ENCODE assay signal across 1 cellular context in the genomic region with DNA sequence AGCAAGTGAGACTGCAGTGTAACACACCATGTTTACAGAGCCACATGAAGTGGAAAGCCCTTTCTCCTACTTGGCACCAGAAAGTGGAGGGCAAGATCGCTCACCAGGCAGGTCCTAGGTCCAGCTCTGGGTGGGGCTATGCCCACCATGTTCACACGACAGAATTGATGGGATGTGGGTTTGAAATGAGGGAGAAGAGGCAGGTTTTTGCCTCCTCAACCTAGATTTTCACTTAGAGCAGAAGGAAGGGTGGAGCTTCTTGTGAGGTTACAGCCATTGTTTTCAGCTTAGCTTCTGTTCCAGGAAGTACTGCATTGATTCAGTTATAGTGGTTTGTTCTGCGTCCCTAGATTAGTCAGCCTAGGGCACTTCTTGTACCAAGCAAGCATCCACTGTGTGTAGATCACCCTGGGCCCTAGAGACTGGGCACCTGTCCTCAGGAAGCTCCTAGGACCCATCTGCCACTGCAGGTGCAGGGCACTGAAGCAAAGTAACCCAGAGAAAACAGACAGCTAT.
TF ChIP-seq lines count a peak whose summit lies in the region.

No MANE protein-coding gene starts in this region.

TF ChIP-seq in GM12878, 131 proteins besides CTCF, POLR2A, EP300 and RAD21 (continued from another document):
- TF ChIP-seq SMAD1 (IDR thresholded peaks at IDR 0.05; ENCODE audit: low read depth, partially characterized antibody) (no peak), BMI1 (IDR thresholded peaks at IDR 0.05; ENCODE audit: borderline replicate concordance) (no peak), RCOR1 (conservative IDR thresholded peaks at IDR 0.05; ENCODE audit: low read depth, low read length) (peak; percentile 61; the same call in 1 of the 2 replicates), DPF2 (IDR thresholded peaks at IDR 0.05) (0 out of 2 replicates have a peak, but pooled peaks have one; percentile 32), ZNF217 (IDR thresholded peaks at IDR 0.05) (no peak), SIN3A (IDR thresholded peaks at IDR 0.05; ENCODE audit: low read depth, low read length) (0 out of 2 replicates have a peak, but pooled peaks have one; percentile 44), ZZZ3 (IDR thresholded peaks at IDR 0.05; ENCODE audit: control insufficient read depth, insufficient read length, low read depth) (no peak), RFX5 (IDR thresholded peaks at IDR 0.05; ENCODE audit: low read depth, low read length) (no peak), GATAD2B (conservative IDR thresholded peaks at IDR 0.05; ENCODE audit: low read depth) (no peak; the same call in 1 of the 2 replicates), BHLHE40 (IDR thresholded peaks at IDR 0.05; ENCODE audit: borderline replicate concordance in 1 of 2, low read depth in 2 of 2, low read length in 1 of 2) (peak in 1 of 2 experiments; percentile 7; a peak in 1 of 4 replicates), TCF12 (IDR thresholded peaks at IDR 0.05; ENCODE audit: low read depth, low read length) (peak; percentile 49; the same call in 1 of the 2 replicates), NR2C1 (IDR thresholded peaks at IDR 0.05) (no peak), NR2C2 (IDR thresholded peaks at IDR 0.05; ENCODE audit: borderline replicate concordance, control insufficient read depth, insufficient read length, low read depth) (no peak), ZNF622 (IDR thresholded peaks at IDR 0.05) (no peak), ZSCAN29 (IDR thresholded peaks at IDR 0.05) (no peak), NR2F1 (conservative IDR thresholded peaks at IDR 0.05) (no peak), ATF7 (IDR thresholded peaks at IDR 0.05; ENCODE audit: low read depth) (no peak), BACH1 (IDR thresholded peaks at IDR 0.05; ENCODE audit: borderline replicate concordance) (peak; percentile 42; the same call in 1 of the 2 replicates), HDGF (IDR thresholded peaks at IDR 0.05) (0 out of 2 replicates have a peak, but pooled peaks have one; percentile 22)
- TF ChIP-seq, protein P1, sequence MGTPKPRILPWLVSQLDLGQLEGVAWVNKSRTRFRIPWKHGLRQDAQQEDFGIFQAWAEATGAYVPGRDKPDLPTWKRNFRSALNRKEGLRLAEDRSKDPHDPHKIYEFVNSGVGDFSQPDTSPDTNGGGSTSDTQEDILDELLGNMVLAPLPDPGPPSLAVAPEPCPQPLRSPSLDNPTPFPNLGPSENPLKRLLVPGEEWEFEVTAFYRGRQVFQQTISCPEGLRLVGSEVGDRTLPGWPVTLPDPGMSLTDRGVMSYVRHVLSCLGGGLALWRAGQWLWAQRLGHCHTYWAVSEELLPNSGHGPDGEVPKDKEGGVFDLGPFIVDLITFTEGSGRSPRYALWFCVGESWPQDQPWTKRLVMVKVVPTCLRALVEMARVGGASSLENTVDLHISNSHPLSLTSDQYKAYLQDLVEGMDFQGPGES (IDR thresholded peaks at IDR 0.05) = no peak
- TF ChIP-seq, protein P2, sequence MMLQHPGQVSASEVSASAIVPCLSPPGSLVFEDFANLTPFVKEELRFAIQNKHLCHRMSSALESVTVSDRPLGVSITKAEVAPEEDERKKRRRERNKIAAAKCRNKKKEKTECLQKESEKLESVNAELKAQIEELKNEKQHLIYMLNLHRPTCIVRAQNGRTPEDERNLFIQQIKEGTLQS (IDR thresholded peaks at IDR 0.05; ENCODE audit: borderline replicate concordance, extremely low read depth, low read depth, low read length) = no peak
- TF ChIP-seq, protein P3, sequence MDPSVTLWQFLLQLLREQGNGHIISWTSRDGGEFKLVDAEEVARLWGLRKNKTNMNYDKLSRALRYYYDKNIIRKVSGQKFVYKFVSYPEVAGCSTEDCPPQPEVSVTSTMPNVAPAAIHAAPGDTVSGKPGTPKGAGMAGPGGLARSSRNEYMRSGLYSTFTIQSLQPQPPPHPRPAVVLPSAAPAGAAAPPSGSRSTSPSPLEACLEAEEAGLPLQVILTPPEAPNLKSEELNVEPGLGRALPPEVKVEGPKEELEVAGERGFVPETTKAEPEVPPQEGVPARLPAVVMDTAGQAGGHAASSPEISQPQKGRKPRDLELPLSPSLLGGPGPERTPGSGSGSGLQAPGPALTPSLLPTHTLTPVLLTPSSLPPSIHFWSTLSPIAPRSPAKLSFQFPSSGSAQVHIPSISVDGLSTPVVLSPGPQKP (IDR thresholded peaks at IDR 0.05; ENCODE audit: low read depth, low read length) = no peak
- TF ChIP-seq, protein P4, sequence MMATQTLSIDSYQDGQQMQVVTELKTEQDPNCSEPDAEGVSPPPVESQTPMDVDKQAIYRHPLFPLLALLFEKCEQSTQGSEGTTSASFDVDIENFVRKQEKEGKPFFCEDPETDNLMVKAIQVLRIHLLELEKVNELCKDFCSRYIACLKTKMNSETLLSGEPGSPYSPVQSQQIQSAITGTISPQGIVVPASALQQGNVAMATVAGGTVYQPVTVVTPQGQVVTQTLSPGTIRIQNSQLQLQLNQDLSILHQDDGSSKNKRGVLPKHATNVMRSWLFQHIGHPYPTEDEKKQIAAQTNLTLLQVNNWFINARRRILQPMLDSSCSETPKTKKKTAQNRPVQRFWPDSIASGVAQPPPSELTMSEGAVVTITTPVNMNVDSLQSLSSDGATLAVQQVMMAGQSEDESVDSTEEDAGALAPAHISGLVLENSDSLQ (IDR thresholded peaks at IDR 0.05) = no peak
